Comparison of ENCODE assay signal across 25 cellular contexts in genomic region chr7:129769866-129770808, GRCh38.
"Had no signal": no experiment of that assay in that cellular context is flagged by ENCODE, and none has a peak within 500 bp of the region (broad histone marks: within the 10 kb centered on the region; RNA-seq: fewer than 3 reads in every experiment).

No MANE protein-coding gene starts in this region.

- H3K27me3 ChIP-seq: ascending aorta, body of pancreas, Peyer's patch, SJCRH30 had no signal

- H3K27ac ChIP-seq: ascending aorta, body of pancreas, KMS-11, Peyer's patch, RWPE1, SJCRH30 had no signal

- H3K4me3 ChIP-seq: ascending aorta, body of pancreas, Peyer's patch, SJCRH30 had no signal

- H3K9ac ChIP-seq: KMS-11 had no signal

- H3K9me3 ChIP-seq: ascending aorta, body of pancreas, Peyer's patch, SJCRH30 had no signal

- H3K4me1 ChIP-seq: ascending aorta, body of pancreas, Peyer's patch had no signal

- H3K4me2 ChIP-seq: KMS-11 had no signal

- H3K36me3 ChIP-seq: ascending aorta, Peyer's patch, SJCRH30 had no signal

- ATAC-seq: activated CD8-positive, alpha-beta memory T cell treated with anti-CD3 and anti-CD28 coated beads, Interleukin-2, amount 10 ng/mL, durations not matched to agents 7 days and 5 days; body of pancreas; WTC11 had no signal

- DNase-seq: activated CD4-positive, alpha-beta T cell treated with anti-CD3 and anti-CD28 coated beads for 1 hour; activated CD4-positive, alpha-beta T cell treated with anti-CD3 and anti-CD28 coated beads, Interleukin-2, amount 10 ng/mL, durations not matched to agents 24 days and 14 days; activated CD4-positive, alpha-beta T cell treated with anti-CD3 and anti-CD28 coated beads, Interleukin-2, amount 50 U/mL, for 48 hours; activated CD8-positive, alpha-beta memory T cell treated with anti-CD3 and anti-CD28 coated beads, Interleukin-2, amount 10 ng/mL, durations not matched to agents 7 days and 5 days; activated effector memory CD4-positive, alpha-beta T cell treated with Interleukin-2 at 50 U/mL for 16 hours; activated naive CD4-positive, alpha-beta T cell; activated T-cell treated with anti-CD3 and anti-CD28 coated beads, Interleukin-2, amount 50 U/mL, for 24 hours; body of pancreas; NCI-H1092 treated with DMSO at 0.1 percent for 48 hours; NCI-H1417 treated with DMSO at 0.1 percent for 48 hours; NCI-H1694; NCI-H2029; NCI-H2107; NCI-H2171 treated with DMSO at 0.1 percent for 48 hours; NCI-H345; NCI-H510A; NCI-H82; NK-92 treated with Interleukin-12 subunit alpha and Interleukin-12 subunit beta, amount 100 ng/mL, for 24 hours; Right ventricle myocardium superior; SJCRH30 had no signal
